ENCODE assay signal across 19 cellular contexts in genomic region chr17:79706931-79707382, GRCh38. TPM values are rescaled to one million over a fixed set of nuclear protein-coding genes. Genes with fewer than 3 reads are reported as not detected.
DNase-seq lines count a peak whose midpoint lies in the region; FAIRE-seq and TF ChIP-seq lines count a peak whose summit lies in the region.
"Had no signal": no experiment of that assay in that cellular context is flagged by ENCODE, and none has a peak within 500 bp of the region (broad histone marks: within the 10 kb centered on the region; RNA-seq: fewer than 3 reads in every experiment).

No MANE protein-coding gene starts in this region.

- no peak overlapping the region for H3K4me3 ChIP-seq in MG63
- no peak overlapping the region for H3K4me3 ChIP-seq in H1 (ENCODE audit: extremely low read depth in 1 of 4, insufficient read depth in 2 of 4, low read depth in 3 of 4, low read length in 4 of 4)
- no peak overlapping the region for H3K4me3 ChIP-seq in muscle layer of colon (ENCODE audit: low read depth in 1 of 2, low read length in 2 of 2)
- H3K4me3 ChIP-seq in lower leg skin (ENCODE audit: low read depth, poor library complexity, severe bottlenecking): no peak overlapping the region
- H3K4me3 ChIP-seq: coronary artery, GM12878, thoracic aorta had no signal

- peak overlapping the region; percentile 48 for H3K18ac ChIP-seq in H1 (ENCODE audit: extremely low read depth, low read length)

- 83% methylated on average over 7 of the region's 13 CpGs; no CpG with 5 or more reads in 1 of the 2 experiments for WGBS in H1 (ENCODE audit: extremely low coverage in 1 of 2, insufficient coverage in 1 of 2, insufficient read length in 1 of 2, insufficient replicate concordance in 2 of 2, low coverage in 1 of 2, low lambda C conversion rate in 2 of 2, missing lambda C conversion rate in 1 of 2), 2 experiments
- WGBS in lower leg skin, 2 donors: 23 to 60% methylated on average over 9 to 13 of the region's 13 CpGs

- no peak overlapping the region for H2BK12ac ChIP-seq in H1 (ENCODE audit: low read depth, low read length)

- no peak overlapping the region for H3K4me2 ChIP-seq in H1 (ENCODE audit: insufficient read depth in 1 of 2, low read depth in 2 of 2, low read length in 2 of 2)

- H3K56ac ChIP-seq in H1 (replicated peaks; ENCODE audit: insufficient read length, low read depth, low read length): no peak overlapping the region

- no peak overlapping the region for H2AK5ac ChIP-seq in H1 (ENCODE audit: low read depth, low read length)

- H3K27ac ChIP-seq in H1 (ENCODE audit: low read depth, low read length) (no peak overlapping the region), muscle layer of colon (ENCODE audit: low read depth, low read length) (peak overlapping the region; percentile 52)
- H3K27ac ChIP-seq: coronary artery, thoracic aorta had no signal

- H3K4me1 ChIP-seq in H1 (replicated peaks in 1 of 4; ENCODE audit: control insufficient read depth in 3 of 4, insufficient read depth in 4 of 4, low read length in 3 of 4) (peaks cover 0 to 19% (median 6%) of the 10 kb centered on the region in 4 experiments; a peak in 6 of 7 replicates), muscle layer of colon (ENCODE audit: insufficient read depth, low read length) (peaks cover 7% of the 10 kb centered on the region)

- no peak for FAIRE-seq in H1 (lab: Jason Lieb, UNC)
- FAIRE-seq: GM12878 had no signal

- 0 out of 2 replicates have a peak overlapping the region, but pooled peaks have one; percentile 46 for H2BK15ac ChIP-seq in H1 (ENCODE audit: low read length)

- intact Hi-C loops in lower leg skin (cut with DNase I; ENCODE audit: low total_unique reads): loop anchor here (10.0 kb wide), 1 partner anchor 102 kb away; no protein-coding TSS in a partner anchor

- no peak overlapping the region for H4K91ac ChIP-seq in H1 (replicated peaks; ENCODE audit: insufficient read length, low read length)

- no peak overlapping the region for H2BK120ac ChIP-seq in H1 (replicated peaks; ENCODE audit: low read depth, low read length)

- no peaks in the 10 kb centered on the region for H3K23me2 ChIP-seq in H1 (ENCODE audit: low read depth, low read length)

- H3K9me3 ChIP-seq in MG63 (no peaks in the 10 kb centered on the region), H1 (ENCODE audit: insufficient read depth in 2 of 2, low read depth in 1 of 2, low read length in 1 of 2) (no peaks in the 10 kb centered on the region), muscle layer of colon (ENCODE audit: low read length) (no peaks in the 10 kb centered on the region)
- H3K9me3 ChIP-seq: thoracic aorta had no signal

- H3K79me1 ChIP-seq in H1 (ENCODE audit: low read depth, low read length): no peaks in the 10 kb centered on the region

- no peak overlapping the region for H3K4ac ChIP-seq in H1 (replicated peaks; ENCODE audit: insufficient read length, low read depth, low read length)

- H3K23ac ChIP-seq in H1 (ENCODE audit: insufficient read length): no peak overlapping the region

- H3K27me3 ChIP-seq in MG63: peaks cover 7% of the 10 kb centered on the region; the same call in 1 of the 2 replicates
- H3K27me3 ChIP-seq in H1 (replicated peaks in 1 of 4; ENCODE audit: control insufficient read depth in 3 of 4, extremely low read depth in 1 of 4, insufficient read depth in 3 of 4, low read length in 3 of 4): no peaks in the 10 kb centered on the region
- H3K27me3 ChIP-seq in muscle layer of colon (ENCODE audit: control insufficient read depth in 1 of 2, insufficient read depth in 2 of 2, low read length in 2 of 2): no peaks in the 10 kb centered on the region

- no peak overlapping the region for H2AFZ ChIP-seq in H1 (ENCODE audit: low read length)

- H3K14ac ChIP-seq in H1 (ENCODE audit: insufficient read length): no peak overlapping the region

- 0 out of 2 replicates have a peak overlapping the region, but pooled peaks have one; percentile 16 for H2BK5ac ChIP-seq in H1 (ENCODE audit: low read depth, low read length)

- H3K9ac ChIP-seq in H1 (replicated peaks in 1 of 4; ENCODE audit: extremely low read depth in 1 of 4, low read depth in 3 of 4, low read length in 3 of 4) (no peak overlapping the region), muscle layer of colon (ENCODE audit: low read length) (no peak overlapping the region)

- POLR2A ChIA-PET in H1 (lab: Charles Lee; ENCODE audit: partially characterized antibody): interaction anchor here (2.9 kb wide), 1 partner anchor 9 kb away, joined by 7 read pairs; no protein-coding TSS in a partner anchor

- H2BK20ac ChIP-seq in H1 (ENCODE audit: low read length): no peak overlapping the region

- no peaks in the 10 kb centered on the region for H3K79me2 ChIP-seq in H1 (ENCODE audit: control insufficient read depth in 1 of 2, insufficient read depth in 2 of 2, low read length in 2 of 2)

- in situ Hi-C loops in GM13977 (cut with MboI; ENCODE audit: low pct_unique_long_range_greater_than_20kb, low sequenced_read_pairs, unreplicated experiment): no loop called here
- in situ Hi-C loops in KBM-7 (cut with MboI; ENCODE audit: low pct_unique_long_range_greater_than_20kb, low sequenced_read_pairs): no loop called here

- H4K5ac ChIP-seq in H1 (ENCODE audit: insufficient read length, low read depth, low read length): no peak overlapping the region

- no peaks in the 10 kb centered on the region for H3K36me3 ChIP-seq in MG63
- no peaks in the 10 kb centered on the region for H3K36me3 ChIP-seq in H1 (ENCODE audit: control insufficient read depth in 2 of 4, insufficient read depth in 4 of 4, low read length in 3 of 4)
- H3K36me3 ChIP-seq in muscle layer of colon (ENCODE audit: insufficient read depth, low read length): no peaks in the 10 kb centered on the region
- H3K36me3 ChIP-seq: thoracic aorta had no signal

- no peak for TF ChIP-seq RAD21 in H1 (IDR thresholded peaks at IDR 0.05 in 1 of 2, conservative IDR thresholded peaks at IDR 0.05 in 1 of 2; ENCODE audit: low read depth in 2 of 2, low read length in 2 of 2)

- peak overlapping the region; percentile 43; the same call in 1 of the 2 replicates for H4K8ac ChIP-seq in H1 (ENCODE audit: extremely low read depth, insufficient read depth, low read length)

- no peak for TF ChIP-seq POLR2A in H1 (IDR thresholded peaks at IDR 0.05; ENCODE audit: control extremely low read depth in 1 of 2, low read depth in 2 of 2, low read length in 2 of 2)
- no peak for TF ChIP-seq POLR2A in lower leg skin (IDR thresholded peaks at IDR 0.05)

- TF ChIP-seq EP300 in H1 (IDR thresholded peaks at IDR 0.05; ENCODE audit: borderline replicate concordance in 1 of 2, low read depth in 2 of 2, low read length in 2 of 2): no peak

- CTCF ChIA-PET in H1 (lab: Charles Lee; ENCODE audit: partially characterized antibody): interaction anchor here (1.0 to 4.4 kb wide), 14 partner anchors 10 to 319 kb away, joined by 3 to 37 read pairs (median 5); partner anchors contain the start of gene RBFOX3

- H4K20me1 ChIP-seq in H1 (replicated peaks in 1 of 2; ENCODE audit: control insufficient read depth in 1 of 2, insufficient read depth in 2 of 2, low read length in 2 of 2): no peaks in the 10 kb centered on the region

- TF ChIP-seq CTCF in H1 (IDR thresholded peaks at IDR 0.05; ENCODE audit: control extremely low read depth in 1 of 3, insufficient read depth in 1 of 3, low read depth in 1 of 3, low read length in 3 of 3) (no peak), GM13977 (IDR thresholded peaks at IDR 0.05; ENCODE audit: extremely low read depth, insufficient read depth, missing control alignments) (no peak), lower leg skin (IDR thresholded peaks at IDR 0.05) (no peak)

- DNase-seq in Ammon's horn (ENCODE audit: low spot score): peak; percentile 35
- peak; percentile 57 for DNase-seq in MG63
- no peak for DNase-seq in H1 (ENCODE audit: low read depth in 1 of 2, low spot score in 2 of 2)
- DNase-seq in GM13977 (ENCODE audit: low spot score): no peak
- DNase-seq in DMS53 (lab: John Stamatoyannopoulos, UW): no peak
- no peak for DNase-seq in KBM-7
- DNase-seq in lower leg skin (ENCODE audit: low spot score in 2 of 2): no peak
- DNase-seq: activated CD4-positive, alpha-beta T cell treated with anti-CD3 and anti-CD28 coated beads for 4 hours; activated T-cell treated with anti-CD3 and anti-CD28 coated beads, Interleukin-2, amount 50 U/mL, for 24 hours; amniotic stem cell; DMS79; erythroblast; mesendoderm; NCI-H226; T-helper 1 cell had no signal

TF ChIP-seq in H1, 55 proteins besides CTCF, POLR2A, EP300 and RAD21:
- TF ChIP-seq TCF12 (IDR thresholded peaks at IDR 0.05; ENCODE audit: low read depth, low read length) (no peak), KDM4A (IDR thresholded peaks at IDR 0.05; ENCODE audit: low read depth, low read length, severe bottlenecking) (no peak), SP1 (IDR thresholded peaks at IDR 0.05; ENCODE audit: low read depth, low read length) (no peak), CEBPB (IDR thresholded peaks at IDR 0.05; ENCODE audit: low read depth, low read length) (no peak), ATF3 (IDR thresholded peaks at IDR 0.05; ENCODE audit: insufficient read depth, low read depth, low read length) (no peak), EGR1 (IDR thresholded peaks at IDR 0.05; ENCODE audit: borderline replicate concordance, low read depth, low read length) (no peak), EZH2 (IDR thresholded peaks at IDR 0.05; ENCODE audit: low read depth, low read length, severe bottlenecking) (no peak), SIRT6 (IDR thresholded peaks at IDR 0.05; ENCODE audit: low read length) (no peak), CREB1 (IDR thresholded peaks at IDR 0.05) (no peak)

RNA-seq across cellular contexts. Expression of gene ENPP7, which starts 23.8 kb away (rescaled TPM):
- total RNA-seq in MG63 (2014; rRNA removed; shearing (Covaris generic); ENCODE audit: low replicate concordance): not detected in 2 replicates
- total RNA-seq in H1 (2021; fragmentation: NEBNext Ultra II Directional; extraction: Animal tissue kit (Norgen Biotek cat#: 25700)): not detected in 2 replicates
- not detected in 2 replicates for polyA plus RNA-seq in H1 (2011; rRNA removed)
- not detected for polyA plus RNA-seq in H1 (2011; cell fraction: cytosol; rRNA removed)
- polyA plus RNA-seq in H1 (2011; cell fraction: nucleus; rRNA removed): not detected
- not detected in 4 replicates for polyA plus RNA-seq in H1 (2012, experiment 1 of 2)
- polyA plus RNA-seq in H1 (2012, experiment 2 of 2): not detected
- not detected for polyA plus RNA-seq in H1 (2013, experiment 1 of 2)
- not detected for polyA plus RNA-seq in H1 (2013, experiment 2 of 2)
- not detected in 2 replicates for polyA minus RNA-seq in H1 (2011; rRNA and poly(A)+ RNA removed)
- not detected for polyA minus RNA-seq in H1 (2011; cell fraction: cytosol; rRNA and poly(A)+ RNA removed)
- not detected for polyA minus RNA-seq in H1 (2011; cell fraction: nucleus; rRNA and poly(A)+ RNA removed)
- not detected for total RNA-seq in lower leg skin
- total RNA-seq: thoracic aorta had no signal

Comparison
In these comparisons a context has a peak if more than half of its experiments do, and no peak if none do; other contexts are left out.
1. DNase-seq: peak in Ammon's horn (single experiment) and MG63 (single experiment); none in H1 (0 of 2), GM13977 (single experiment), DMS53 (single experiment), KBM-7 (single experiment) and lower leg skin (0 of 2).